8 cellular contexts compared by ENCODE assay signal in the genomic region with DNA sequence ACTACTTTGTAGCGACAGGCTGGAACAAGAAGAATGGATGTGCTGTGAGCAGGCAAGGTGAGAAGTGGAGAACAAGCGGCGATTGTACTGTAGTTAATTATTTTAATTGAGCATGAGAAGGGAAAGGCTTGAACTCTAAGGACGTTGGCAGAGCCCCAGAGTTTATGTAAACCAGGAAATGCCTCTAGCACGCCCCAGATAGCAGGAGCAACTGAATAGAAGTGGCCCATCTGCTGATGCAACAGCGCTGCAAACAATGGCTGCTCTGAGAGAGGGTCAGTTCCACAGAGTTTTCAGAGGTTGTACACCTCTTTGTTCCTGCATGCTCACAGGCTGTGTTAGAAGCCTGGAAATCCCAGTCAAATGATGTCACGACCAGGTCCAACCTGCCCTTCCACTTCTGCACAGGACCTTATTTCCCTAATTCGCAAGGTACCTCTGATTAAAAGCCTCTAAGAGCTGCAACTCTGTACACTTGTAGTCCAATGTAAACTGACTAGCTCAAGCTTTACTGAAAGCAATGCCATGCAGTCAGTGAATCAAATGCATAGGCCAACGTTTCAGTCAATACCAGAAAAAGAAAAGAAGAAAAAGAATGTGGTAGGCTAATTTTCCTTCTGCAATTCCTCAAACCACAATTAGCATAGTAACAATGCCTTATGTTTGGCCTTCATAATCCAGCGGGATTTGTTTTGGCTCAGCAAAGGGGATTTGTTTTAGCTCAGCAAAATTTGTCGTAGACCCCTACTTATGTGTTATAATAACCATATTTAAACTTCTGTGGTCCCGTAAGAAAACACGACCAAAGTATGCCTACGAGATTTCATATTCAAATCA.
DNase-seq lines count a peak whose midpoint lies in the region; ATAC-seq and TF ChIP-seq lines count a peak whose summit lies in the region.

No MANE protein-coding gene starts in this region.

- H3K27me3 Mint-ChIP-seq in activated CD4-positive, alpha-beta memory T cell treated with anti-CD3 and anti-CD28 coated beads for 36 hours = peaks cover 26% of the 10 kb centered on the region

- DNase-seq in AG04450 (ENCODE audit: low read depth, low spot score) (peak; percentile 54), NCI-H146 (lab: John Stamatoyannopoulos, UW) (peak; percentile 93), anterior cingulate cortex (lab: John Stamatoyannopoulos, UW) (peak in 31 of 58 donors; percentile 9 to 63 (median 35)), upper lobe of right lung (peak; percentile 69), SKM-1 treated with dmso at 0.1 percent for 144 hours (lab: John Stamatoyannopoulos, UW; ENCODE audit: unreplicated experiment) (no peak)
- DNase-seq in activated CD4-positive, alpha-beta memory T cell treated with anti-CD3 and anti-CD28 coated beads for 36 hours = no peak

- CTCF ChIA-PET in AG04450 (lab: Charles Lee) = interaction anchor here (1.3 kb wide), 1 partner anchor 397 kb away, joined by 3 read pairs; no protein-coding TSS in a partner anchor
- CTCF ChIA-PET in activated CD4-positive, alpha-beta memory T cell treated with anti-CD3 and anti-CD28 coated beads for 36 hours (lab: Charles Lee) = interaction anchor here (1.0 kb wide), 1 partner anchor 396 kb away, joined by 3 read pairs; no protein-coding TSS in a partner anchor

- no peak overlapping the region for H3K27ac Mint-ChIP-seq in activated CD4-positive, alpha-beta memory T cell treated with anti-CD3 and anti-CD28 coated beads for 36 hours

- H3K36me3 Mint-ChIP-seq in activated CD4-positive, alpha-beta memory T cell treated with anti-CD3 and anti-CD28 coated beads for 36 hours = no peaks in the 10 kb centered on the region

- no peaks in the 10 kb centered on the region for H3K9me3 Mint-ChIP-seq in activated CD4-positive, alpha-beta memory T cell treated with anti-CD3 and anti-CD28 coated beads for 36 hours

- no peaks in the 10 kb centered on the region for H3K4me1 Mint-ChIP-seq in activated CD4-positive, alpha-beta memory T cell treated with anti-CD3 and anti-CD28 coated beads for 36 hours (ENCODE audit: low read depth)

- no peak overlapping the region for H3K4me3 Mint-ChIP-seq in activated CD4-positive, alpha-beta memory T cell treated with anti-CD3 and anti-CD28 coated beads for 36 hours

- intact Hi-C loops in upper lobe of right lung (cut with DNase I) = no loop called here
- intact Hi-C loops in activated CD4-positive, alpha-beta memory T cell treated with anti-CD3 and anti-CD28 coated beads for 36 hours (cut with micrococcal nuclease) = no loop called here

- no peaks in the 10 kb centered on the region for H3K27me3 ChIP-seq in AG04450 (ENCODE audit: control insufficient read depth, insufficient read depth, low read length)
- H3K27me3 ChIP-seq in upper lobe of right lung = no peaks in the 10 kb centered on the region

- TF ChIP-seq CTCF in AG04450 (IDR thresholded peaks at IDR 0.05; ENCODE audit: low read depth, low read length) (no peak), upper lobe of right lung (IDR thresholded peaks at IDR 0.05) (no peak)

- H3K27ac ChIP-seq in AG04450 (ENCODE audit: low read depth, low read length) = peak overlapping the region; percentile 81
- H3K27ac ChIP-seq in upper lobe of right lung = peak overlapping the region; percentile 77

- peak; percentile 96 for ATAC-seq in upper lobe of right lung
- ATAC-seq in HG02610 (IDR thresholded peaks at IDR 0.05; ENCODE audit: unreplicated experiment) = no peak

- H3K4me1 ChIP-seq in upper lobe of right lung = peaks cover 34% of the 10 kb centered on the region

- peaks cover 6% of the 10 kb centered on the region for H3K36me3 ChIP-seq in upper lobe of right lung

- no peaks in the 10 kb centered on the region for H3K9me3 ChIP-seq in AG04450 (ENCODE audit: control insufficient read depth, insufficient read depth, low read length)
- no peaks in the 10 kb centered on the region for H3K9me3 ChIP-seq in iPS-18c (ENCODE audit: control insufficient read depth, insufficient read depth, low read length)
- no peaks in the 10 kb centered on the region for H3K9me3 ChIP-seq in upper lobe of right lung

- POLR2A ChIA-PET in AG04450 (lab: Yijun Ruan, JAX) = interaction anchor here (0.7 kb wide), 1 partner anchor 13 kb away, joined by 6 read pairs; no protein-coding TSS in a partner anchor
- POLR2A ChIA-PET in activated CD4-positive, alpha-beta memory T cell treated with anti-CD3 and anti-CD28 coated beads for 36 hours (lab: Charles Lee) = no interaction called here

- H3K4me3 ChIP-seq in AG04450 (ENCODE audit: low read depth, low read length) (no peak overlapping the region), iPS-18c (ENCODE audit: insufficient read depth, low read depth, low read length) (peak overlapping the region; percentile 38), upper lobe of right lung (no peak overlapping the region)

Comparison
In these comparisons a context has a peak if more than half of its experiments do, and no peak if none do; other contexts are left out.
1. DNase-seq: peak in AG04450 (single experiment), NCI-H146 (single experiment), anterior cingulate cortex (31 of 58) and upper lobe of right lung (single experiment); none in activated CD4-positive, alpha-beta memory T cell treated with anti-CD3 and anti-CD28 coated beads for 36 hours (single experiment) and SKM-1 treated with dmso at 0.1 percent for 144 hours (single experiment).